9 cellular contexts compared by ENCODE assay signal in genomic region chrX:110418220-110418856, GRCh38. TPM values are rescaled to one million over a fixed set of nuclear protein-coding genes. Genes with fewer than 3 reads are reported as not detected.
DNase-seq lines count a peak whose midpoint lies in the region; ATAC-seq and TF ChIP-seq lines count a peak whose summit lies in the region.
"Had no signal": no experiment of that assay in that cellular context is flagged by ENCODE, and none has a peak within 500 bp of the region (broad histone marks: within the 10 kb centered on the region; RNA-seq: fewer than 3 reads in every experiment).

No MANE protein-coding gene starts in this region.

- no peak overlapping the region for H3K18ac ChIP-seq in mesendoderm (ENCODE audit: low read length)

- H2BK5ac ChIP-seq in mesendoderm (ENCODE audit: low read length): no peak overlapping the region

- no peaks in the 10 kb centered on the region for H3K79me1 ChIP-seq in mesendoderm (ENCODE audit: low read length)

- H3K56ac ChIP-seq in mesendoderm (ENCODE audit: low read length): no peak overlapping the region

- H4K5ac ChIP-seq in mesendoderm (ENCODE audit: low read length): no peak overlapping the region

- no peak overlapping the region for H2AK5ac ChIP-seq in mesendoderm (ENCODE audit: low read length)

- DNase-seq in DMS79 treated with DMSO at 0.1 percent for 48 hours (lab: John Stamatoyannopoulos, UW): peak; percentile 75
- DNase-seq in NCI-H1436 (lab: John Stamatoyannopoulos, UW): peak; percentile 78
- DNase-seq in breast epithelium (ENCODE audit: low spot score in 2 of 2): no peak
- peak; percentile 74 for DNase-seq in mesendoderm
- no peak for DNase-seq in HK-2 (ENCODE audit: unreplicated experiment)
- no peak for DNase-seq in NAMALWA (ENCODE audit: low spot score)
- DNase-seq in OCI-M2 (lab: John Stamatoyannopoulos, UW; ENCODE audit: unreplicated experiment): no peak

- H3K4me1 ChIP-seq in breast epithelium (no peaks in the 10 kb centered on the region), mesendoderm (ENCODE audit: control insufficient read depth, low read depth, low read length) (no peaks in the 10 kb centered on the region)

- H3K4me2 ChIP-seq in mesendoderm (ENCODE audit: low read length): no peak overlapping the region

- no peak overlapping the region for H2BK15ac ChIP-seq in mesendoderm (replicated peaks; ENCODE audit: low read depth)

- H3K27me3 ChIP-seq in breast epithelium: peaks cover 0 to 77% of the 10 kb centered on the region in 2 donors
- H3K27me3 ChIP-seq in mesendoderm (ENCODE audit: insufficient read depth, low read length, poor library complexity): no peaks in the 10 kb centered on the region

- H3K23ac ChIP-seq in mesendoderm (ENCODE audit: low read length): no peak overlapping the region

- intact Hi-C loops in breast epithelium (cut with DNase I; ENCODE audit: low total_unique reads): no loop called here

- ATAC-seq in HG02884 (IDR thresholded peaks at IDR 0.05; ENCODE audit: unreplicated experiment): no peak

- no peaks in the 10 kb centered on the region for H3K79me2 ChIP-seq in mesendoderm (ENCODE audit: control insufficient read depth, insufficient read depth, low read length)

- TF ChIP-seq CTCF in breast epithelium (IDR thresholded peaks at IDR 0.05): peak; percentile 14 to 33 (median 29)

- H3K36me3 ChIP-seq in breast epithelium (no peaks in the 10 kb centered on the region), mesendoderm (ENCODE audit: control insufficient read depth, insufficient read depth, low read length) (no peaks in the 10 kb centered on the region)

- H4K8ac ChIP-seq in mesendoderm (ENCODE audit: low read depth, low read length): no peak overlapping the region

- H3K9me3 ChIP-seq in breast epithelium: no peaks in the 10 kb centered on the region

- TF ChIP-seq POLR2A in breast epithelium (IDR thresholded peaks at IDR 0.05): no peak

- peak overlapping the region in 1 of 2 donors; percentile 50 for H3K27ac ChIP-seq in breast epithelium
- H3K27ac ChIP-seq in mesendoderm (ENCODE audit: low read depth, low read length): no peak overlapping the region

- H3K4me3 ChIP-seq in breast epithelium: no peak overlapping the region
- no peak overlapping the region for H3K4me3 ChIP-seq in mesendoderm (ENCODE audit: low read length)

- H3K4ac ChIP-seq in mesendoderm (ENCODE audit: low read depth, low read length): no peak overlapping the region

- WGBS in mesendoderm (ENCODE audit: extremely low coverage, insufficient coverage, low lambda C conversion rate): no CpG with 5 or more reads among the region's 13 CpGs

- H2BK120ac ChIP-seq in mesendoderm (ENCODE audit: low read depth, low read length): no peak overlapping the region

- H3K9ac ChIP-seq in mesendoderm (ENCODE audit: low read length): no peak overlapping the region

RNA-seq across cellular contexts. Expression of gene RTL9, which starts 59.7 kb away (rescaled TPM):
- under 1 TPM in 2 of 3 donors, not detected in 1; 0.15 to 0.32 TPM for total RNA-seq in breast epithelium
- polyA plus RNA-seq in mesendoderm (2013, experiment 1 of 2): 0.04 TPM
- 0.04 TPM for polyA plus RNA-seq in mesendoderm (2013, experiment 2 of 2)
- total RNA-seq: glomerular endothelial cell had no signal

Comparison
In these comparisons a context has a peak if more than half of its experiments do, and no peak if none do; other contexts are left out.
1. DNase-seq: peak in DMS79 treated with DMSO at 0.1 percent for 48 hours (single experiment), NCI-H1436 (single experiment) and mesendoderm (single experiment); none in breast epithelium (0 of 2), HK-2 (single experiment), NAMALWA (single experiment) and OCI-M2 (single experiment).